ENCODE assay signal across 20 cellular contexts in the genomic region with DNA sequence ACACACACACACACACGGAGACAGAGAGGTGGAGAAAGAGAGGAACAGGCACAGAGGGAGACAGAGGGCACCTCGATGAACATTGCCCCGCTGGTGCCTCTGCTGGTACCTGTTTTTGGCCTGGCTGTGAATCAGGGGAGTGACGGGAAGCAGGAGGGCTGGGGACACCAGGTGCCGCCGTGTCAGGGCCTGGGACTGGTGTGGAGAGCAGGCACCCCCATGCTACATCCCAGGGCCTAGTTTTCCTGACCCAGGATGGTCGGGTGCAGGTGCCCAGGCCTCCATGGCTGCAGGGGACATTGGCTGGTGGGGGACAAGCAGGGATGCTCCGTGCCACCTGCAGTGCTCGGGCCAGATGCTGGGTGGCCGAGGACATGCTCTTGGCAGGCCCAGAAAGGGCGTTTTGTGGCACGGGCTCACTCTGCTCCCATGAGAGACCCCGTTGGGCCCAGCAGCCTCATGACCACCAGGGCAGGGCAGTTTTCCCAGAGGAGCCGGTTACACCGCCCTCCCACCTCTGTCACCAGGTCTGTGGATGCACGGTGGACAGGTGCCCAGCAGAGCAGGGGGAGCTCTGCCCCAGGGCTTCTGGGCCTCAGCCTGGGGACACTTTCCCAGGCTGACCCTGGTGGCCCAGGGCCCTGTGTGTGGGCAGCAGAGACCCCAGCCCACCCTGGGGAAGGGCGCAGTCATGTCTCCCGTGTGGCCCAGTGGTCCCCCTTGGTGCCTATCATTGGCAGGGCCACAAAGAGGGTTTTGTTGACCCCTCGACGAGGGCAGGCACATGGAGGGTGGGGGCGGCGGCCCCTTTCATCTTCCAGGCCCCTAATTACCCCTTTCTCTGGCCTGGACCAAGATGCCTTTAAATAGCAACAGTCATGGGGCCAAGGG.
DNase-seq lines count a peak whose midpoint lies in the region; ATAC-seq, FAIRE-seq and TF ChIP-seq lines count a peak whose summit lies in the region.
"Had no signal": no experiment of that assay in that cellular context is flagged by ENCODE, and none has a peak within 500 bp of the region (broad histone marks: within the 10 kb centered on the region; RNA-seq: fewer than 3 reads in every experiment).

No MANE protein-coding gene starts in this region.

- no peak overlapping the region for H2AFZ ChIP-seq in H1 (ENCODE audit: low read length)

- no peak overlapping the region for H3K27ac Mint-ChIP-seq in activated CD4-positive, alpha-beta T cell treated with anti-CD3 and anti-CD28 coated beads, Interleukin-2, amount 10 ng/mL, durations not matched to agents 24 days and 14 days
- H3K27ac Mint-ChIP-seq: activated CD4-positive, alpha-beta T cell treated with anti-CD3 and anti-CD28 coated beads, Interleukin-2, amount 10 ng/mL, durations not matched to agents 7 days and 5 days; activated naive CD8-positive, alpha-beta T cell treated with anti-CD3 and anti-CD28 coated beads, Interleukin-2, amount 50 U/mL, for 24 hours; memory B cell; nephron progenitor cell had no signal

- H3K18ac ChIP-seq in H1 (ENCODE audit: extremely low read depth, low read length): no peak overlapping the region

- no peaks in the 10 kb centered on the region for H3K36me3 Mint-ChIP-seq in activated CD4-positive, alpha-beta T cell treated with anti-CD3 and anti-CD28 coated beads, Interleukin-2, amount 10 ng/mL, durations not matched to agents 24 days and 14 days (ENCODE audit: low read depth)
- H3K36me3 Mint-ChIP-seq: immature natural killer cell, memory B cell had no signal

- TF ChIP-seq RAD21 in A549 (conservative IDR thresholded peaks at IDR 0.05 in 1 of 2, IDR thresholded peaks at IDR 0.05 in 1 of 2) (no peak), H1 (IDR thresholded peaks at IDR 0.05 in 1 of 2, conservative IDR thresholded peaks at IDR 0.05 in 1 of 2; ENCODE audit: low read depth in 2 of 2, low read length in 2 of 2) (no peak)

- ATAC-seq in A549 (peak; percentile 9 to 64; a peak in 4 of 6 replicates), HG03460 (IDR thresholded peaks at IDR 0.05; ENCODE audit: unreplicated experiment) (no peak)

- no peak for TF ChIP-seq CTCF in A549 (IDR thresholded peaks at IDR 0.05)
- TF ChIP-seq CTCF in H1 (IDR thresholded peaks at IDR 0.05; ENCODE audit: control extremely low read depth in 1 of 3, insufficient read depth in 1 of 3, low read depth in 1 of 3, low read length in 3 of 3): no peak

- FAIRE-seq in A549 (lab: Jason Lieb, UNC) (no peak), H1 (lab: Jason Lieb, UNC) (no peak)
- FAIRE-seq: TTC549 had no signal

- H3K4me3 Mint-ChIP-seq in activated CD4-positive, alpha-beta T cell treated with anti-CD3 and anti-CD28 coated beads, Interleukin-2, amount 10 ng/mL, durations not matched to agents 24 days and 14 days: no peak overlapping the region
- H3K4me3 Mint-ChIP-seq: activated CD4-positive, alpha-beta T cell treated with anti-CD3 and anti-CD28 coated beads, Interleukin-2, amount 10 ng/mL, durations not matched to agents 7 days and 5 days; activated naive CD8-positive, alpha-beta T cell treated with anti-CD3 and anti-CD28 coated beads, Interleukin-2, amount 50 U/mL, for 24 hours; immature natural killer cell; memory B cell; nephron progenitor cell had no signal

- no peaks in the 10 kb centered on the region for H4K20me1 ChIP-seq in H1 (replicated peaks in 1 of 2; ENCODE audit: control insufficient read depth in 1 of 2, insufficient read depth in 2 of 2, low read length in 2 of 2)

- no peak overlapping the region for H2BK15ac ChIP-seq in H1 (ENCODE audit: low read length)

- H3K27me3 ChIP-seq in H1 (replicated peaks in 1 of 4; ENCODE audit: control insufficient read depth in 3 of 4, extremely low read depth in 1 of 4, insufficient read depth in 3 of 4, low read length in 3 of 4): no peaks in the 10 kb centered on the region
- H3K27me3 ChIP-seq: breast epithelium, esophagus squamous epithelium had no signal

- no peaks in the 10 kb centered on the region for H3K79me2 ChIP-seq in H1 (ENCODE audit: control insufficient read depth in 1 of 2, insufficient read depth in 2 of 2, low read length in 2 of 2)

- H3K36me3 ChIP-seq in H1 (ENCODE audit: control insufficient read depth in 2 of 4, insufficient read depth in 4 of 4, low read length in 3 of 4): no peaks in the 10 kb centered on the region
- H3K36me3 ChIP-seq: breast epithelium, esophagus squamous epithelium had no signal

- H3K79me1 ChIP-seq in H1 (ENCODE audit: low read depth, low read length): no peaks in the 10 kb centered on the region

- no peak overlapping the region for H4K5ac ChIP-seq in H1 (ENCODE audit: insufficient read length, low read depth, low read length)

- H3K4me2 ChIP-seq in A549: no peak overlapping the region
- H3K4me2 ChIP-seq in H1 (ENCODE audit: insufficient read depth in 1 of 2, low read depth in 2 of 2, low read length in 2 of 2): no peak overlapping the region

- H2BK5ac ChIP-seq in H1 (ENCODE audit: low read depth, low read length): no peak overlapping the region

- H3K4me1 Mint-ChIP-seq in activated CD4-positive, alpha-beta T cell treated with anti-CD3 and anti-CD28 coated beads, Interleukin-2, amount 10 ng/mL, durations not matched to agents 24 days and 14 days: no peaks in the 10 kb centered on the region
- H3K4me1 Mint-ChIP-seq: activated CD4-positive, alpha-beta T cell treated with anti-CD3 and anti-CD28 coated beads, Interleukin-2, amount 10 ng/mL, durations not matched to agents 7 days and 5 days; activated naive CD8-positive, alpha-beta T cell treated with anti-CD3 and anti-CD28 coated beads, Interleukin-2, amount 50 U/mL, for 24 hours; immature natural killer cell; memory B cell had no signal

- POLR2A ChIA-PET in A549 (lab: Yijun Ruan, JAX): no interaction called here
- POLR2A ChIA-PET in H1 (lab: Charles Lee; ENCODE audit: partially characterized antibody): no interaction called here

- H3K9me3 ChIP-seq in A549 (peaks cover 6% of the 10 kb centered on the region; the same call in 1 of the 3 replicates), H1 (ENCODE audit: insufficient read depth in 2 of 2, low read depth in 1 of 2, low read length in 1 of 2) (no peaks in the 10 kb centered on the region)
- H3K9me3 ChIP-seq: esophagus squamous epithelium had no signal

- H3K9me3 Mint-ChIP-seq in activated CD4-positive, alpha-beta T cell treated with anti-CD3 and anti-CD28 coated beads, Interleukin-2, amount 10 ng/mL, durations not matched to agents 24 days and 14 days: no peaks in the 10 kb centered on the region
- H3K9me3 Mint-ChIP-seq: activated CD4-positive, alpha-beta T cell treated with anti-CD3 and anti-CD28 coated beads, Interleukin-2, amount 10 ng/mL, durations not matched to agents 7 days and 5 days; activated naive CD8-positive, alpha-beta T cell treated with anti-CD3 and anti-CD28 coated beads, Interleukin-2, amount 50 U/mL, for 24 hours; immature natural killer cell had no signal

- H3K56ac ChIP-seq in H1 (replicated peaks; ENCODE audit: insufficient read length, low read depth, low read length): no peak overlapping the region

- TF ChIP-seq POLR2A in A549 (IDR thresholded peaks at IDR 0.05; ENCODE audit: low read length): no peak
- TF ChIP-seq POLR2A in H1 (IDR thresholded peaks at IDR 0.05; ENCODE audit: control extremely low read depth in 1 of 2, low read depth in 2 of 2, low read length in 2 of 2): no peak

- no peak overlapping the region for H3K4ac ChIP-seq in H1 (replicated peaks; ENCODE audit: insufficient read length, low read depth, low read length)

- no peak overlapping the region for H3K9ac ChIP-seq in H1 (replicated peaks in 1 of 4; ENCODE audit: extremely low read depth in 1 of 4, low read depth in 3 of 4, low read length in 3 of 4)

- H3K23me2 ChIP-seq in H1 (ENCODE audit: low read depth, low read length): no peaks in the 10 kb centered on the region; the same call in 1 of the 2 replicates

- no peaks in the 10 kb centered on the region for H3K4me1 ChIP-seq in A549
- 0 out of 7 replicates have a peak, but pooled peaks cover 0 to 1% (median 0%) of the 10 kb centered on the region in 4 experiments for H3K4me1 ChIP-seq in H1 (replicated peaks in 1 of 4; ENCODE audit: control insufficient read depth in 3 of 4, insufficient read depth in 4 of 4, low read length in 3 of 4)
- H3K4me1 ChIP-seq: breast epithelium, esophagus squamous epithelium had no signal

- DNase-seq in A549 (ENCODE audit: low read depth in 1 of 2, low spot score in 1 of 2) (peak in 1 of 2 experiments; percentile 14), Daoy (ENCODE audit: low read depth) (peak; percentile 1), H1 (ENCODE audit: low read depth in 1 of 2, low spot score in 2 of 2) (peak in 1 of 2 experiments; percentile 29), posterior vena cava (ENCODE audit: low spot score) (peak; percentile 69)
- DNase-seq in central memory CD4-positive, alpha-beta T cell: no peak
- no peak for DNase-seq in activated CD4-positive, alpha-beta T cell treated with anti-CD3 and anti-CD28 coated beads, Interleukin-2, amount 10 ng/mL, durations not matched to agents 24 days and 14 days
- DNase-seq: activated CD4-positive, alpha-beta T cell treated with anti-CD3 and anti-CD28 coated beads, Interleukin-2, amount 10 ng/mL, durations not matched to agents 7 days and 5 days; activated naive CD8-positive, alpha-beta T cell treated with anti-CD3 and anti-CD28 coated beads, Interleukin-2, amount 50 U/mL, for 24 hours; esophagus squamous epithelium; immature natural killer cell; MV-4-11; NCI-H1930; NCI-H446 treated with DMSO at 0.1 percent for 48 hours; nephron progenitor cell; stimulated activated naive CD4-positive, alpha-beta T cell treated with Interleukin-2 at 50 U/mL for 16 hours had no signal

- no peak overlapping the region for H2AK5ac ChIP-seq in H1 (ENCODE audit: low read depth, low read length)

- H2BK120ac ChIP-seq in H1 (replicated peaks; ENCODE audit: low read depth, low read length): no peak overlapping the region

- H2BK12ac ChIP-seq in H1 (ENCODE audit: low read depth, low read length): no peak overlapping the region

- H3K4me3 ChIP-seq in A549: no peak overlapping the region
- H3K4me3 ChIP-seq in H1 (ENCODE audit: extremely low read depth in 1 of 4, insufficient read depth in 2 of 4, low read depth in 3 of 4, low read length in 4 of 4): no peak overlapping the region
- H3K4me3 ChIP-seq: breast epithelium, esophagus squamous epithelium had no signal

- peak overlapping the region; percentile 3; the same call in 1 of the 2 replicates for H4K8ac ChIP-seq in H1 (ENCODE audit: extremely low read depth, insufficient read depth, low read length)

- no peak overlapping the region for H3K14ac ChIP-seq in H1 (ENCODE audit: insufficient read length)

- H3K27ac ChIP-seq in A549: no peak overlapping the region; a peak in 1 of 6 replicates
- no peak overlapping the region for H3K27ac ChIP-seq in H1 (ENCODE audit: low read depth, low read length)
- H3K27ac ChIP-seq: breast epithelium, esophagus squamous epithelium, HL-60 had no signal

- H2BK20ac ChIP-seq in H1 (ENCODE audit: low read length): no peak overlapping the region

- intact Hi-C loops in posterior vena cava (cut with DNase I): no loop called here
- intact Hi-C loops in activated CD4-positive, alpha-beta T cell treated with anti-CD3 and anti-CD28 coated beads, Interleukin-2, amount 10 ng/mL, durations not matched to agents 24 days and 14 days (cut with micrococcal nuclease): no loop called here

- no peak overlapping the region for H3K23ac ChIP-seq in H1 (ENCODE audit: insufficient read length)

- TF ChIP-seq EP300 in A549 (IDR thresholded peaks at IDR 0.05): no peak
- TF ChIP-seq EP300 in H1 (IDR thresholded peaks at IDR 0.05; ENCODE audit: borderline replicate concordance in 1 of 2, low read depth in 2 of 2, low read length in 2 of 2): no peak

- H3K27me3 Mint-ChIP-seq in activated CD4-positive, alpha-beta T cell treated with anti-CD3 and anti-CD28 coated beads, Interleukin-2, amount 10 ng/mL, durations not matched to agents 24 days and 14 days: peaks cover 3% of the 10 kb centered on the region
- H3K27me3 Mint-ChIP-seq: activated CD4-positive, alpha-beta T cell treated with anti-CD3 and anti-CD28 coated beads, Interleukin-2, amount 10 ng/mL, durations not matched to agents 7 days and 5 days; activated naive CD8-positive, alpha-beta T cell treated with anti-CD3 and anti-CD28 coated beads, Interleukin-2, amount 50 U/mL, for 24 hours had no signal

- WGBS in A549 (ENCODE audit: missing lambda C conversion rate): 82% methylated on average over 18 of the region's 22 CpGs
- 89% methylated on average over 21 of the region's 22 CpGs; no CpG with 5 or more reads in 1 of the 2 experiments for WGBS in H1 (ENCODE audit: extremely low coverage in 1 of 2, insufficient coverage in 1 of 2, insufficient read length in 1 of 2, insufficient replicate concordance in 2 of 2, low coverage in 1 of 2, low lambda C conversion rate in 2 of 2, missing lambda C conversion rate in 1 of 2), 2 experiments

- no peak overlapping the region for H4K91ac ChIP-seq in H1 (replicated peaks; ENCODE audit: insufficient read length, low read length)

- CTCF ChIA-PET in A549 (lab: Yijun Ruan, JAX) (no interaction called here), H1 (lab: Charles Lee; ENCODE audit: partially characterized antibody) (no interaction called here)

Comparison
In these comparisons a context has a peak if more than half of its experiments do, and no peak if none do; other contexts are left out.
1. DNase-seq: peak in Daoy (single experiment) and posterior vena cava (single experiment); none in central memory CD4-positive, alpha-beta T cell (single experiment) and activated CD4-positive, alpha-beta T cell treated with anti-CD3 and anti-CD28 coated beads, Interleukin-2, amount 10 ng/mL, durations not matched to agents 24 days and 14 days (single experiment).